1 cellular context compared by ENCODE assay signal in genomic region chr19:45142728-45143115, GRCh38.
TF ChIP-seq lines count a peak whose summit lies in the region.

No MANE protein-coding gene starts in this region.

TF ChIP-seq in IMR-90, 13 proteins besides CTCF, POLR2A, EP300 and RAD21:
- TF ChIP-seq FOS (IDR thresholded peaks at IDR 0.05; ENCODE audit: low read depth, low read length) = no peak
- no peak for TF ChIP-seq MAFK (IDR thresholded peaks at IDR 0.05; ENCODE audit: low read depth, low read length)
- no peak for TF ChIP-seq RCOR1 (IDR thresholded peaks at IDR 0.05; ENCODE audit: insufficient replicate concordance, low read length)
- TF ChIP-seq RFX5 (IDR thresholded peaks at IDR 0.05; ENCODE audit: low read depth, low read length) = no peak
- TF ChIP-seq BHLHE40 (IDR thresholded peaks at IDR 0.05; ENCODE audit: low read depth, low read length) = no peak
- no peak for TF ChIP-seq MAZ (IDR thresholded peaks at IDR 0.05; ENCODE audit: borderline replicate concordance, low read depth, low read length)
- TF ChIP-seq USF2 (IDR thresholded peaks at IDR 0.05; ENCODE audit: low read depth, low read length) = no peak
- TF ChIP-seq CEBPB (IDR thresholded peaks at IDR 0.05; ENCODE audit: low read depth, low read length) = no peak
- no peak for TF ChIP-seq MXI1 (IDR thresholded peaks at IDR 0.05; ENCODE audit: borderline replicate concordance, low read depth, low read length)
- TF ChIP-seq NFE2L2 (IDR thresholded peaks at IDR 0.05; ENCODE audit: low read depth, low read length) = no peak
